10 cellular contexts compared by ENCODE assay signal in genomic region chr2:169775765-169776482, GRCh38. TPM values are rescaled to one million over a fixed set of nuclear protein-coding genes. Genes with fewer than 3 reads are reported as not detected.
DNase-seq lines count a peak whose midpoint lies in the region; ATAC-seq and TF ChIP-seq lines count a peak whose summit lies in the region.
"Had no signal": no experiment of that assay in that cellular context is flagged by ENCODE, and none has a peak within 500 bp of the region (broad histone marks: within the 10 kb centered on the region; RNA-seq: fewer than 3 reads in every experiment).

No MANE protein-coding gene starts in this region.

- no peak for TF ChIP-seq CTCF in fibroblast of mammary gland (conservative IDR thresholded peaks at IDR 0.05; ENCODE audit: control insufficient read depth, insufficient read depth, low read depth, low read length)

- intact Hi-C loops in right cardiac atrium (cut with DNase I) (no loop called here), left ventricle myocardium superior (cut with micrococcal nuclease) (no loop called here)

- H3K27ac ChIP-seq in right cardiac atrium (ENCODE audit: low read length), result no peak overlapping the region
- H3K27ac ChIP-seq: lower lobe of right lung, skin epidermis had no signal

- no peak for DNase-seq in right cardiac atrium
- no peak for DNase-seq in left ventricle myocardium superior
- DNase-seq in fibroblast of mammary gland (ENCODE audit: low read depth), result peak; percentile 58
- DNase-seq in C1 segment of cervical spinal cord (lab: John Stamatoyannopoulos, UW), result no peak
- no peak for DNase-seq in SIG-M5 treated with dmso at 0.1 percent for 504 hours (lab: John Stamatoyannopoulos, UW; ENCODE audit: unreplicated experiment)
- DNase-seq in AML-193 (lab: John Stamatoyannopoulos, UW), result no peak
- DNase-seq: lower lobe of right lung, NCI-H1436 treated with DMSO at 0.1 percent for 48 hours had no signal

- no peaks in the 10 kb centered on the region for H3K4me1 ChIP-seq in right cardiac atrium (ENCODE audit: control insufficient read depth, insufficient read depth, low read length)
- H3K4me1 ChIP-seq: lower lobe of right lung had no signal

- no peaks in the 10 kb centered on the region for H3K27me3 ChIP-seq in right cardiac atrium (ENCODE audit: control insufficient read depth, insufficient read depth)

- no peaks in the 10 kb centered on the region for H3K9me3 ChIP-seq in right cardiac atrium (ENCODE audit: control insufficient read depth, low read length)
- H3K9me3 ChIP-seq: lower lobe of right lung had no signal

- 42% methylated on average over 3 of the region's 3 CpGs for WGBS in right cardiac atrium

- H3K4me3 ChIP-seq in right cardiac atrium (ENCODE audit: low read length) (no peak overlapping the region), fibroblast of mammary gland (ENCODE audit: control insufficient read depth, low read depth, low read length) (no peak overlapping the region)
- H3K4me3 ChIP-seq: lower lobe of right lung, skin epidermis had no signal

- ATAC-seq in right cardiac atrium (peak; percentile 33 to 86), left ventricle myocardium superior (no peak)
- ATAC-seq: lower lobe of right lung; stimulated activated memory B cell treated with anti-CD40 and anti-IgM and Interleukin-4, amounts not matched to agents 10 μg/mL and 1 μg/mL and 100 μg/mL, for 72 hours had no signal

RNA-seq across cellular contexts. Expression of gene SSB, which starts 22.7 kb away (rescaled TPM):
- total RNA-seq in right cardiac atrium (10 to 100 TPM; 55.2 to 65.1 (median 59.5) TPM), left ventricle myocardium superior (54.8 TPM)
- polyA plus RNA-seq in right cardiac atrium, result 73.3 TPM

RNA-seq across cellular contexts. Expression of gene KLHL23, which starts 42.3 kb away (rescaled TPM):
- 10 to 100 TPM; 22.5 to 29.5 (median 25.7) TPM for total RNA-seq in right cardiac atrium
- 16.7 TPM for polyA plus RNA-seq in right cardiac atrium
- 23.0 TPM for total RNA-seq in left ventricle myocardium superior

RNA-seq across cellular contexts. Expression of gene METTL5, which starts 48.8 kb away (rescaled TPM):
- total RNA-seq in right cardiac atrium, result 10 to 100 TPM; 51.3 to 62.3 (median 58.1) TPM
- polyA plus RNA-seq in right cardiac atrium, result 94.1 TPM
- total RNA-seq in left ventricle myocardium superior, result 67.8 TPM

RNA-seq across cellular contexts. Expression of gene UBR3, which starts 51.3 kb away (rescaled TPM):
- total RNA-seq in right cardiac atrium, result 10 to 100 TPM; 83.2 to 98.2 (median 93.6) TPM
- 39.8 TPM for polyA plus RNA-seq in right cardiac atrium
- 127 TPM for total RNA-seq in left ventricle myocardium superior
